ENCODE assay signal across 12 cellular contexts in the genomic region with DNA sequence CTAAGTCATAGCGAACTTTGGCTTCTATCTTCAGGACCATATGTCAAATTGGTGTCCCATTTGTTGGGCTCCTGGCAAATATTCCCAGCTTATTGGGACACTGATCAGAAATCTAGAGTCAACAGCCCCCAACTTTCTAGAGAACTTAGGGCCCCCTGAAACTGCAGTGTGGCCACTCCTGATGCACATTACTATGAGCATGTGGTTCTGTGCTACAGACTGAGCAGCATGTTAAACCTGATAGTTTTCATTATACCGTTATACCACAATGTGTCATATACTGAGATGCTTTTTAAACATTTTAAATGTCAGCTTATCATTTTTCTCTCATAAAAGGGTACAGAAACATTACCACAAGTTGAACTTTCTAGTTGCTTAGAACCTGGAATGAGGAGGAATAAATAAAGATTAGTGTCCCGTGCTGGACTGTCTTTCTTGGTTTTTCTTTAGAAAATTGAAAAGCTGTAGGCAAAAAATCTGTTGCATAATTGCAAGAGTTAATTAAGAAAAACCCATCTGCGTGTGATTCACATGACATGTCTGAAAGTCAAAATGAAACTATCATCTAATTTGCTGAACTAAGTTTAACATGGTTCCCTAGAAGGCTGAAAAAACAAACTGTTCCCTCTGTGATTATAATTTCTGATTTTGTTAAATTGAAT. TPM values are rescaled to one million over a fixed set of nuclear protein-coding genes. Genes with fewer than 3 reads are reported as not detected.
A peak's percentile ranks its signal among the peaks of the same experiment; 100 is the strongest.
DNase-seq lines count a peak whose midpoint lies in the region; ATAC-seq and TF ChIP-seq lines count a peak whose summit lies in the region.
"Had no signal": no experiment of that assay in that cellular context is flagged by ENCODE, and none has a peak within 500 bp of the region (broad histone marks: within the 10 kb centered on the region; RNA-seq: fewer than 3 reads in every experiment).

No MANE protein-coding gene starts in this region.

- H3K4me2 ChIP-seq in IMR-90 (ENCODE audit: low read depth, low read length), result peak overlapping the region; percentile 56

- no peak overlapping the region for H3K14ac ChIP-seq in IMR-90 (replicated peaks; ENCODE audit: low read depth, low read length)

- peaks cover 0 to 3% (median 0%) of the 10 kb centered on the region in 3 donors for H3K27me3 Mint-ChIP-seq in immature natural killer cell (ENCODE audit: low read depth in 3 of 3)
- H3K27me3 Mint-ChIP-seq: naive thymus-derived CD8-positive, alpha-beta T cell had no signal

- H2AFZ ChIP-seq in IMR-90 (replicated peaks; ENCODE audit: low read length, poor library complexity), result no peak overlapping the region

- H3K4me3 Mint-ChIP-seq in immature natural killer cell, result peak overlapping the region; percentile 22 to 77 (median 51)

- CTCF ChIA-PET in IMR-90 (lab: Yijun Ruan, JAX), result no interaction called here

- no peak overlapping the region for H3K4ac ChIP-seq in IMR-90 (ENCODE audit: low read depth, low read length)

- H2BK20ac ChIP-seq in IMR-90 (ENCODE audit: low read depth, low read length), result no peak overlapping the region

- H4K91ac ChIP-seq in IMR-90 (ENCODE audit: insufficient read depth, low read depth, low read length), result no peak overlapping the region

- H4K5ac ChIP-seq in IMR-90 (ENCODE audit: low read depth, low read length), result no peak overlapping the region

- dilution Hi-C loops in IMR-90 (cut with HindIII; ENCODE audit: low sequenced_read_pairs, unreplicated experiment), result no loop called here

- POLR2A ChIA-PET in IMR-90 (lab: Charles Lee; ENCODE audit: unreplicated experiment), result no interaction called here

- H3K56ac ChIP-seq in IMR-90 (ENCODE audit: extremely low read depth, insufficient read depth, low read length), result no peak overlapping the region

- no peak overlapping the region for H3K4me3 ChIP-seq in IMR-90 (ENCODE audit: insufficient read depth, low read depth, low read length)

- 0 out of 3 replicates have a peak overlapping the region, but pooled peaks have one; percentile 26 for H2BK15ac ChIP-seq in IMR-90 (ENCODE audit: low read depth, low read length)

- no peak overlapping the region for H2AK5ac ChIP-seq in IMR-90 (ENCODE audit: low read depth, low read length)

- H3K23ac ChIP-seq in IMR-90 (ENCODE audit: low read depth, low read length), result no peak overlapping the region

- H3K27ac ChIP-seq in IMR-90 (ENCODE audit: insufficient read depth, low read length), result peak overlapping the region; percentile 49; the same call in 1 of the 2 replicates

- H3K4me1 ChIP-seq in IMR-90 (ENCODE audit: control insufficient read depth, insufficient read depth, low read length), result peaks cover 4% of the 10 kb centered on the region

- WGBS in IMR-90 (ENCODE audit: extremely low coverage in 2 of 2, insufficient read length in 1 of 2), 2 experiments, result no CpG with 5 or more reads among the region's 4 CpGs

- H3K79me1 ChIP-seq in IMR-90 (ENCODE audit: low read depth in 1 of 2, low read length in 2 of 2), result peaks cover 0 to 3% of the 10 kb centered on the region in 2 experiments; a peak in 1 of 4 replicates

- no peak overlapping the region for H4K8ac ChIP-seq in IMR-90 (ENCODE audit: low read depth in 2 of 2, low read length in 2 of 2)

- in situ Hi-C loops in IMR-90 (cut with MboI; ENCODE audit: low sequenced_read_pairs), result no loop called here

- H3K18ac ChIP-seq in IMR-90 (ENCODE audit: low read depth, low read length), result peak overlapping the region; percentile 49; the same call in 1 of the 2 replicates

- no peak for TF ChIP-seq RAD21 in IMR-90 (IDR thresholded peaks at IDR 0.05; ENCODE audit: low read length)

- ATAC-seq in GM18519 (IDR thresholded peaks at IDR 0.05; ENCODE audit: low FRiP score, unreplicated experiment) (peak; percentile 31), GM21723 (IDR thresholded peaks at IDR 0.05; ENCODE audit: unreplicated experiment) (peak; percentile 34), IMR-90 (ENCODE audit: low read depth) (peak; percentile 34; the same call in 1 of the 2 replicates)
- ATAC-seq: naive thymus-derived CD8-positive, alpha-beta T cell had no signal

- H3K27ac Mint-ChIP-seq in immature natural killer cell, result peak overlapping the region; percentile 73 to 93 (median 80)

- BruUV-seq in IMR-90 (replicated peaks; lab: Mats Ljungman, UMichigan), result no TSS peak

- TF ChIP-seq POLR2A in IMR-90 (IDR thresholded peaks at IDR 0.05; ENCODE audit: low read depth, low read length), result no peak

- H4K20me1 ChIP-seq in IMR-90 (ENCODE audit: insufficient read depth, low read length), result no peaks in the 10 kb centered on the region

- no peaks in the 10 kb centered on the region for H3K36me3 ChIP-seq in IMR-90 (ENCODE audit: control insufficient read depth, insufficient read depth, low read length)

- intact Hi-C loops in IMR-90 (cut with micrococcal nuclease), result no loop called here

- no peak for DNase-seq in IMR-90
- DNase-seq in immature natural killer cell, result peak in 2 of 3 donors; percentile 17 to 32
- no peak for DNase-seq in dedifferentiated amniotic fluid mesenchymal stem cell (ENCODE audit: extremely low spot score)
- DNase-seq in DMS53 treated with DMSO at 0.1 percent for 48 hours (lab: John Stamatoyannopoulos, UW; ENCODE audit: unreplicated experiment), result no peak
- no peak for DNase-seq in NCI-H146 treated with DMSO at 0.1 percent for 48 hours (lab: John Stamatoyannopoulos, UW; ENCODE audit: unreplicated experiment)
- no peak for DNase-seq in GM20000 (ENCODE audit: low spot score)
- DNase-seq: activated CD4-positive, alpha-beta T cell treated with anti-CD3 and anti-CD28 coated beads for 4 hours; head of caudate nucleus; naive thymus-derived CD8-positive, alpha-beta T cell; stimulated activated CD4-positive, alpha-beta T cell treated with anti-CD3 and anti-CD28 coated beads, Interleukin-2, amount 100 ng/mL, for 24 hours had no signal

- no peaks in the 10 kb centered on the region for H3K27me3 ChIP-seq in IMR-90 (ENCODE audit: control insufficient read depth, insufficient read depth, low read length)

- no peak for TF ChIP-seq CTCF in IMR-90 (conservative IDR thresholded peaks at IDR 0.05; ENCODE audit: low read depth, low read length)
- TF ChIP-seq CTCF in GM20000 (IDR thresholded peaks at IDR 0.05; ENCODE audit: extremely low read depth, missing control alignments), result no peak

- no peak overlapping the region for H2BK5ac ChIP-seq in IMR-90 (ENCODE audit: low read depth, low read length, poor library complexity, severe bottlenecking)

- H2AK9ac ChIP-seq in IMR-90 (replicated peaks; ENCODE audit: low read depth, low read length, poor library complexity), result no peak overlapping the region

- H3K9me3 Mint-ChIP-seq in immature natural killer cell, result no peaks in the 10 kb centered on the region
- H3K9me3 Mint-ChIP-seq: naive thymus-derived CD8-positive, alpha-beta T cell had no signal

- no peak overlapping the region for H3K9ac ChIP-seq in IMR-90 (ENCODE audit: low read depth, low read length)

- H3K36me3 Mint-ChIP-seq in immature natural killer cell, result peaks cover 3% of the 10 kb centered on the region in 3 donors

- H3K9me3 ChIP-seq in IMR-90 (ENCODE audit: control insufficient read depth, insufficient read depth, low read length), result no peaks in the 10 kb centered on the region

- H3K4me1 Mint-ChIP-seq in immature natural killer cell, result peaks cover 27 to 40% of the 10 kb centered on the region in 2 donors

- no peaks in the 10 kb centered on the region for H3K9me1 ChIP-seq in IMR-90 (ENCODE audit: insufficient read depth, low read length)

- H2BK120ac ChIP-seq in IMR-90 (ENCODE audit: low read depth, low read length), result no peak overlapping the region

TF ChIP-seq in IMR-90, 13 proteins besides CTCF, POLR2A, EP300 and RAD21:
- TF ChIP-seq RCOR1 (IDR thresholded peaks at IDR 0.05; ENCODE audit: insufficient replicate concordance, low read length) (no peak), FOS (IDR thresholded peaks at IDR 0.05; ENCODE audit: low read depth, low read length) (no peak), SMC3 (IDR thresholded peaks at IDR 0.05; ENCODE audit: low read depth, low read length) (no peak), MXI1 (IDR thresholded peaks at IDR 0.05; ENCODE audit: borderline replicate concordance, low read depth, low read length) (no peak), BHLHE40 (IDR thresholded peaks at IDR 0.05; ENCODE audit: low read depth, low read length) (no peak), RFX5 (IDR thresholded peaks at IDR 0.05; ENCODE audit: low read depth, low read length) (no peak), ELK1 (IDR thresholded peaks at IDR 0.05; ENCODE audit: borderline replicate concordance, low read depth, low read length) (no peak), MAZ (IDR thresholded peaks at IDR 0.05; ENCODE audit: borderline replicate concordance, low read depth, low read length) (no peak), CHD1 (IDR thresholded peaks at IDR 0.05; ENCODE audit: low read depth, low read length) (no peak), MAFK (IDR thresholded peaks at IDR 0.05; ENCODE audit: low read depth, low read length) (no peak), NFE2L2 (IDR thresholded peaks at IDR 0.05; ENCODE audit: low read depth, low read length) (no peak), CEBPB (IDR thresholded peaks at IDR 0.05; ENCODE audit: low read depth, low read length) (no peak)
- TF ChIP-seq, protein P1, sequence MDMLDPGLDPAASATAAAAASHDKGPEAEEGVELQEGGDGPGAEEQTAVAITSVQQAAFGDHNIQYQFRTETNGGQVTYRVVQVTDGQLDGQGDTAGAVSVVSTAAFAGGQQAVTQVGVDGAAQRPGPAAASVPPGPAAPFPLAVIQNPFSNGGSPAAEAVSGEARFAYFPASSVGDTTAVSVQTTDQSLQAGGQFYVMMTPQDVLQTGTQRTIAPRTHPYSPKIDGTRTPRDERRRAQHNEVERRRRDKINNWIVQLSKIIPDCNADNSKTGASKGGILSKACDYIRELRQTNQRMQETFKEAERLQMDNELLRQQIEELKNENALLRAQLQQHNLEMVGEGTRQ (IDR thresholded peaks at IDR 0.05; ENCODE audit: low read depth, low read length), result no peak

RNA-seq across cellular contexts. Expression of gene CTSC, which starts 16.4 kb away (rescaled TPM):
- 178 and 208 TPM in 2 replicates for total RNA-seq in IMR-90 (2012; rRNA removed)
- polyA plus RNA-seq in IMR-90 (2012; rRNA removed) (267 and 299 TPM in 2 replicates), immature natural killer cell (100 to 1,000 TPM; 389 to 655 (median 558) TPM)
- polyA plus RNA-seq in IMR-90 (2012; cell fraction: cytosol; rRNA removed), result 73.5 and 320 TPM in 2 replicates
- polyA plus RNA-seq in IMR-90 (2012; cell fraction: nucleus; rRNA removed; ENCODE audit: low replicate concordance), result 116 and 140 TPM in 2 replicates

Comparison
In these comparisons a context has a peak if more than half of its experiments do, and no peak if none do; other contexts are left out.
1. DNase-seq: peak in immature natural killer cell (2 of 3); none in IMR-90 (single experiment), dedifferentiated amniotic fluid mesenchymal stem cell (single experiment), DMS53 treated with DMSO at 0.1 percent for 48 hours (single experiment), NCI-H146 treated with DMSO at 0.1 percent for 48 hours (single experiment) and GM20000 (single experiment).
2. Peak in every context shown above with its lines, with median percentiles within 50 percentile points of each other: ATAC-seq.